31 cellular contexts compared by ENCODE assay signal in the genomic region with DNA sequence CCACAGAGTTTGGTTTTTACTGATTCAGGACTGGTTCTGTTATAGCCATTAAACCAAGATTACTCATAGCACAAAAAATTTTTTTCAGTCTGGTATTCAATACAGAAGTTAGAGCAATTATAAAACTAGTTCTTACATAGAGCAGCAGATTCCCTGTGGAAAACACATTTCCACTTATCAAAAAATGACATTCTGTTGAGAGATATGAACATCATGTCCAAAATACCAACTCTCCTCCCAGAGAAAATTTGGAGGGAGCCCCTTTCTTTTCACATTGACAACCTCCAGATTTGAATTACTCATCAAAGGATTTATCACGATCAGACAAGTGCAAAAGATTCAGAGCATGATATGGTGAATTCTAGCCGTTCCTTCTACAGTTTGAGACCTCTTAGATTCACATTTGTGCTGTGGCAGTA.
DNase-seq lines count a peak whose midpoint lies in the region; ATAC-seq and TF ChIP-seq lines count a peak whose summit lies in the region.
"Had no signal": no experiment of that assay in that cellular context is flagged by ENCODE, and none has a peak within 500 bp of the region (broad histone marks: within the 10 kb centered on the region; RNA-seq: fewer than 3 reads in every experiment).

No MANE protein-coding gene starts in this region.

- H3K27me3 ChIP-seq in ACC112 (ENCODE audit: insufficient read depth, low read length), result no peaks in the 10 kb centered on the region
- H3K27me3 ChIP-seq in foreskin keratinocyte, result no peaks in the 10 kb centered on the region
- H3K27me3 ChIP-seq: gastroesophageal sphincter, MG63, SJSA1 had no signal

- ATAC-seq in SK-N-SH treated with all-trans-retinoic acid at 6 μM for 48 hours (peak; percentile 87), foreskin keratinocyte (peak; percentile 54), omental fat pad (ENCODE audit: low FRiP score) (no peak), HG03196 (IDR thresholded peaks at IDR 0.05; ENCODE audit: unreplicated experiment) (no peak)
- ATAC-seq: CD8-positive, alpha-beta T cell; esophagus mucosa; gastroesophageal sphincter; GM23338; mucosa of descending colon; natural killer cell treated with Interleukin-12 subunit alpha and Interleukin-12 subunit beta and Interleukin-15 and Interleukin-18, amount 100 ng/mL, for 72 hours had no signal

- H3K4me3 ChIP-seq in ACC112 (ENCODE audit: low read depth, low read length), result no peak overlapping the region
- H3K4me3 ChIP-seq: gastroesophageal sphincter, GM23338, lung, MG63, mucosa of descending colon, SJSA1 had no signal

- TF ChIP-seq CTCF in foreskin keratinocyte (conservative IDR thresholded peaks at IDR 0.05) (no peak), omental fat pad (IDR thresholded peaks at IDR 0.05) (no peak)

- H3K4me1 ChIP-seq in ACC112 (ENCODE audit: control insufficient read depth, insufficient read depth, low read length, unreplicated experiment), result peaks cover 45% of the 10 kb centered on the region
- H3K4me1 ChIP-seq in foreskin keratinocyte, result peaks cover 9% of the 10 kb centered on the region
- H3K4me1 ChIP-seq: gastroesophageal sphincter had no signal

- no peaks in the 10 kb centered on the region for H3K36me3 ChIP-seq in ACC112 (ENCODE audit: insufficient read depth, low read length)
- H3K36me3 ChIP-seq: gastroesophageal sphincter, MG63, SJSA1 had no signal

- peak overlapping the region; percentile 57 for H2AFZ ChIP-seq in ACC112 (ENCODE audit: low read length, unreplicated experiment)
- H2AFZ ChIP-seq: GM23338 had no signal

- no peaks in the 10 kb centered on the region for H3K79me2 ChIP-seq in ACC112 (ENCODE audit: control insufficient read depth, insufficient read depth, low read length, unreplicated experiment)

- DNase-seq in GM04504 (ENCODE audit: low read depth) (peak; percentile 72), foreskin keratinocyte (peak in 1 of 2 donors; percentile 52), NCI-H2029 treated with DMSO at 0.1 percent for 48 hours (lab: John Stamatoyannopoulos, UW) (no peak), omental fat pad (ENCODE audit: low spot score) (no peak), Kasumi-1 (lab: John Stamatoyannopoulos, UW) (no peak)
- DNase-seq: 8988T; activated gamma-delta T cell treated with Interleukin-2 at 50 U/mL for 16 hours; activated naive CD8-positive, alpha-beta T cell treated with anti-CD3 and anti-CD28 coated beads, Interleukin-2, amount 10 ng/mL, durations not matched to agents 7 days and 5 days; activated T-cell treated with anti-CD3 and anti-CD28 coated beads, Interleukin-2, amount 50 U/mL, for 48 hours; CD8-positive, alpha-beta T cell; cerebellar nuclear complex; KBM-7; MG63; mucosa of descending colon; NCI-H1105 treated with DMSO at 0.1 percent for 48 hours; NCI-H187 treated with DMSO at 0.1 percent for 48 hours; NCI-H2171 treated with DMSO at 0.1 percent for 48 hours; NCI-H510A treated with DMSO at 0.1 percent for 48 hours; RPMI8226; small intestine; stimulated activated CD4-positive, alpha-beta T cell treated with anti-CD3 and anti-CD28 coated beads, Interleukin-1b, Interleukin-23, amount 100 ng/mL, for 48 hours; stimulated activated naive CD4-positive, alpha-beta T cell treated with Interleukin-2 at 50 U/mL for 16 hours had no signal

- H3K27ac ChIP-seq in ACC112 (ENCODE audit: low read depth, low read length) (no peak overlapping the region), foreskin keratinocyte (no peak overlapping the region)
- H3K27ac ChIP-seq: gastroesophageal sphincter, SJSA1 had no signal

TF ChIP-seq in SK-N-SH treated with all-trans-retinoic acid at 6 μM for 48 hours, 23 proteins besides CTCF, POLR2A, EP300 and RAD21:
- TF ChIP-seq ZC3H10 (CRISPR knock-in tag; IDR thresholded peaks at IDR 0.05), result no peak
- TF ChIP-seq CSDC2 (CRISPR knock-in tag; IDR thresholded peaks at IDR 0.05), result no peak
- TF ChIP-seq, protein P1, sequence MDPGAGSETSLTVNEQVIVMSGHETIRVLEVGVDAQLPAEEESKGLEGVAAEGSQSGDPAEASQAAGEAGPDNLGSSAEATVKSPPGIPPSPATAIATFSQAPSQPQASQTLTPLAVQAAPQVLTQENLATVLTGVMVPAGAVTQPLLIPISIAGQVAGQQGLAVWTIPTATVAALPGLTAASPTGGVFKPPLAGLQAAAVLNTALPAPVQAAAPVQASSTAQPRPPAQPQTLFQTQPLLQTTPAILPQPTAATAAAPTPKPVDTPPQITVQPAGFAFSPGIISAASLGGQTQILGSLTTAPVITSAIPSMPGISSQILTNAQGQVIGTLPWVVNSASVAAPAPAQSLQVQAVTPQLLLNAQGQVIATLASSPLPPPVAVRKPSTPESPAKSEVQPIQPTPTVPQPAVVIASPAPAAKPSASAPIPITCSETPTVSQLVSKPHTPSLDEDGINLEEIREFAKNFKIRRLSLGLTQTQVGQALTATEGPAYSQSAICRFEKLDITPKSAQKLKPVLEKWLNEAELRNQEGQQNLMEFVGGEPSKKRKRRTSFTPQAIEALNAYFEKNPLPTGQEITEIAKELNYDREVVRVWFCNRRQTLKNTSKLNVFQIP (CRISPR knock-in tag; IDR thresholded peaks at IDR 0.05; ENCODE audit: borderline replicate concordance, low read depth), result no peak
- TF ChIP-seq ZFP30 (CRISPR knock-in tag; IDR thresholded peaks at IDR 0.05), result no peak
- TF ChIP-seq ISL1 (CRISPR knock-in tag; IDR thresholded peaks at IDR 0.05), result peak; percentile 66
- no peak for TF ChIP-seq ESRRG (CRISPR knock-in tag; IDR thresholded peaks at IDR 0.05)
- TF ChIP-seq RARB (CRISPR knock-in tag; IDR thresholded peaks at IDR 0.05), result peak; percentile 41; the same call in 1 of the 2 replicates

Comparison
In these comparisons a context has a peak if more than half of its experiments do, and no peak if none do; other contexts are left out.
1. ATAC-seq: peak in SK-N-SH treated with all-trans-retinoic acid at 6 μM for 48 hours (single experiment) and foreskin keratinocyte (single experiment); none in omental fat pad (single experiment) and HG03196 (single experiment).